In genomic region chr3:194472290-194472920, GRCh38 we compare ENCODE assay signal across 8 cellular contexts. TPM values are rescaled to one million over a fixed set of nuclear protein-coding genes. Genes with fewer than 3 reads are reported as not detected.
DNase-seq lines count a peak whose midpoint lies in the region; ATAC-seq and FAIRE-seq lines count a peak whose summit lies in the region.

No MANE protein-coding gene starts in this region.

- peak; percentile 69 for ATAC-seq in GM21528 (IDR thresholded peaks at IDR 0.05; ENCODE audit: low FRiP score, unreplicated experiment)

- DNase-seq in SIG-M5 treated with dmso at 0.1 percent for 504 hours (lab: John Stamatoyannopoulos, UW; ENCODE audit: unreplicated experiment) (peak; percentile 82), SIG-M5 (lab: John Stamatoyannopoulos, UW) (no peak), LHCN-M2 (ENCODE audit: low read depth) (peak; percentile 71), RPMI8226 (peak; percentile 69), myocyte (ENCODE audit: low read depth) (peak; percentile 70), middle frontal gyrus (ENCODE audit: extremely low spot score, low spot score) (no peak)

- FAIRE-seq in endometrium (lab: Jason Lieb, UNC): peak; percentile 50

RNA-seq across cellular contexts. Expression of gene ATP13A3, which starts 14.4 kb away (rescaled TPM):
- total RNA-seq in LHCN-M2 (2014; rRNA removed) (169 and 175 TPM in 2 replicates), myocyte (202 and 213 TPM in 2 replicates)
- polyA plus RNA-seq in LHCN-M2 (2012): 22.9 TPM
- polyA plus RNA-seq in myocyte (2012): 26.9 TPM

Comparison
In these comparisons a context has a peak if more than half of its experiments do, and no peak if none do; other contexts are left out.
1. DNase-seq: peak in SIG-M5 treated with dmso at 0.1 percent for 504 hours (single experiment), LHCN-M2 (single experiment), RPMI8226 (single experiment) and myocyte (single experiment); none in SIG-M5 (single experiment) and middle frontal gyrus (single experiment).